ENCODE assay signal across 1 cellular context in genomic region chr1:166166701-166167394, GRCh38.
TF ChIP-seq lines count a peak whose summit lies in the region.

FAM78B (minus strand) TSS chr1:166167001; CDS start chr1:166166248, 753 bp downstream.

TF ChIP-seq in H1, 55 proteins besides CTCF, POLR2A, EP300 and RAD21 (continued from another document):
- TF ChIP-seq, protein P1, sequence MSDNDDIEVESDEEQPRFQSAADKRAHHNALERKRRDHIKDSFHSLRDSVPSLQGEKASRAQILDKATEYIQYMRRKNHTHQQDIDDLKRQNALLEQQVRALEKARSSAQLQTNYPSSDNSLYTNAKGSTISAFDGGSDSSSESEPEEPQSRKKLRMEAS (IDR thresholded peaks at IDR 0.05): peak; percentile 49; the same call in 1 of the 2 replicates
- TF ChIP-seq PHF8 (conservative IDR thresholded peaks at IDR 0.05; ENCODE audit: low read depth, low read length) (0 out of 2 replicates have a peak, but pooled peaks have one; percentile 29), YY1 (IDR thresholded peaks at IDR 0.05; ENCODE audit: low read depth, low read length) (no peak)
